In genomic region chrX:108763559-108763958, GRCh38 we compare ENCODE assay signal across 9 cellular contexts. TPM values are rescaled to one million over a fixed set of nuclear protein-coding genes. Genes with fewer than 3 reads are reported as not detected.
"Had no signal": no experiment of that assay in that cellular context is flagged by ENCODE, and none has a peak within 500 bp of the region (broad histone marks: within the 10 kb centered on the region; RNA-seq: fewer than 3 reads in every experiment).

No MANE protein-coding gene starts in this region.

- H3K4me3 ChIP-seq: GM23248, HAP-1, K562 had no signal

- H3K9me3 ChIP-seq: HAP-1 had no signal

- DNase-seq: GM23248, GOT3, H7, HFFc6, IMR-90 had no signal

- ATAC-seq: HCT116, K562 had no signal

- H3K4me3 Mint-ChIP-seq: HFFc6 had no signal

- H3K9me3 Mint-ChIP-seq: HFFc6 had no signal

- H3K27ac ChIP-seq: GM23248 had no signal

- H3K36me3 ChIP-seq: HAP-1 had no signal

- H3K4me1 ChIP-seq: HAP-1 had no signal

- H3K27ac Mint-ChIP-seq: HFFc6 had no signal

RNA-seq across cellular contexts. Expression of gene IRS4, which starts 27.2 kb away (rescaled TPM):
- total RNA-seq: GM23248, HFFc6, HT-29, IMR-90, K562 had no signal
- polyA plus RNA-seq: GM23248, K562 had no signal
